Comparison of ENCODE assay signal across 10 cellular contexts in genomic region chr13:73056054-73056962, GRCh38. TPM values are rescaled to one million over a fixed set of nuclear protein-coding genes. Genes with fewer than 3 reads are reported as not detected.
DNase-seq lines count a peak whose midpoint lies in the region; ATAC-seq, FAIRE-seq and TF ChIP-seq lines count a peak whose summit lies in the region.
"Had no signal": no experiment of that assay in that cellular context is flagged by ENCODE, and none has a peak within 500 bp of the region (broad histone marks: within the 10 kb centered on the region; RNA-seq: fewer than 3 reads in every experiment).

No MANE protein-coding gene starts in this region.

- H3K27me3 ChIP-seq in endothelial cell of umbilical vein (ENCODE audit: control insufficient read depth in 2 of 2, insufficient read depth in 2 of 2, low read length in 2 of 2) (no peaks in the 10 kb centered on the region), neural progenitor cell (peaks cover 50% of the 10 kb centered on the region)

- POLR2A ChIA-PET in endothelial cell of umbilical vein (lab: Charles Lee): no interaction called here

- H3K4me2 ChIP-seq in endothelial cell of umbilical vein (ENCODE audit: insufficient read depth, low read length) (peak overlapping the region; percentile 38), neural progenitor cell (no peak overlapping the region)

- TF ChIP-seq POLR2A in endothelial cell of umbilical vein (IDR thresholded peaks at IDR 0.05; ENCODE audit: low read depth, low read length): no peak

- BruUV-seq in endothelial cell of umbilical vein (replicated peaks; lab: Mats Ljungman, UMichigan): no TSS peak

- H3K36me3 Mint-ChIP-seq in neural progenitor cell: no peaks in the 10 kb centered on the region

- H3K9me3 Mint-ChIP-seq in neural progenitor cell: no peaks in the 10 kb centered on the region

- H3F3A ChIP-seq in neural progenitor cell (ENCODE audit: low read depth): no peaks in the 10 kb centered on the region

- no peak overlapping the region for H3K4me3 ChIP-seq in endothelial cell of umbilical vein (replicated peaks in 1 of 3; ENCODE audit: insufficient read depth in 1 of 3, low read depth in 1 of 3, low read length in 3 of 3)
- H3K4me3 ChIP-seq in neural progenitor cell: no peak overlapping the region

- intact Hi-C loops in endothelial cell of umbilical vein (cut with micrococcal nuclease): loop anchor here (5.0 kb wide), 1 partner anchor 219 kb away; no protein-coding TSS in a partner anchor

- H4K20me1 ChIP-seq in endothelial cell of umbilical vein (replicated peaks; ENCODE audit: control insufficient read depth, extremely low read depth, insufficient read depth, low read length) (no peaks in the 10 kb centered on the region), neural progenitor cell (ENCODE audit: low read depth) (peaks cover 6% of the 10 kb centered on the region)

- peaks cover 26% of the 10 kb centered on the region for H3K4me1 Mint-ChIP-seq in neural progenitor cell

- no peak for ATAC-seq in GM18511 (IDR thresholded peaks at IDR 0.05; ENCODE audit: unreplicated experiment)
- no peak for ATAC-seq in HG03469 (IDR thresholded peaks at IDR 0.05; ENCODE audit: unreplicated experiment)
- ATAC-seq in GM21723 (IDR thresholded peaks at IDR 0.05; ENCODE audit: unreplicated experiment): no peak

- TF ChIP-seq CTCF in endothelial cell of umbilical vein (IDR thresholded peaks at IDR 0.05; ENCODE audit: extremely low read depth in 1 of 2, insufficient read depth in 1 of 2, low read depth in 1 of 2, low read length in 2 of 2) (no peak), neural progenitor cell (IDR thresholded peaks at IDR 0.05) (no peak)

- H2AFZ ChIP-seq in endothelial cell of umbilical vein (ENCODE audit: low read depth, low read length): no peak overlapping the region
- no peak overlapping the region for H2AFZ ChIP-seq in neural progenitor cell (replicated peaks)
- H2AFZ ChIP-seq: parathyroid adenoma had no signal

- H3K4me3 Mint-ChIP-seq in neural progenitor cell: no peak overlapping the region

- H3K79me2 ChIP-seq in endothelial cell of umbilical vein (ENCODE audit: control insufficient read depth, insufficient read depth, low read length) (no peaks in the 10 kb centered on the region), neural progenitor cell (ENCODE audit: low read depth) (no peaks in the 10 kb centered on the region)
- H3K79me2 ChIP-seq: parathyroid adenoma had no signal

- CTCF ChIA-PET in endothelial cell of umbilical vein (lab: Charles Lee): interaction anchor here (0.7 to 1.4 kb wide), 2 partner anchors 21 to 360 kb away, joined by 3 read pairs; no protein-coding TSS in a partner anchor

- dilution Hi-C loops in endothelial cell of umbilical vein (cut with MboI; ENCODE audit: extremely low pct_ligation_motif_present, low sequenced_read_pairs): no loop called here

- peaks cover 28% of the 10 kb centered on the region for H3K27me3 Mint-ChIP-seq in neural progenitor cell (ENCODE audit: insufficient read depth, low read depth)

- peak; percentile 91 for DNase-seq in Caki2 (ENCODE audit: low read depth)
- DNase-seq in NCI-H345 (lab: John Stamatoyannopoulos, UW): peak; percentile 62
- DNase-seq in endothelial cell of umbilical vein (ENCODE audit: low read depth, low spot score): peak; percentile 57
- peak; percentile 8 for DNase-seq in neural progenitor cell (ENCODE audit: low spot score)
- no peak for DNase-seq in HuH-7 (ENCODE audit: low spot score)
- DNase-seq: central memory CD4-positive, alpha-beta T cell had no signal

- H3K9me3 ChIP-seq in endothelial cell of umbilical vein (replicated peaks; ENCODE audit: control insufficient read depth, insufficient read depth, low read length) (no peaks in the 10 kb centered on the region), neural progenitor cell (ENCODE audit: low read depth) (no peaks in the 10 kb centered on the region)

- no peaks in the 10 kb centered on the region for H3K9me1 ChIP-seq in endothelial cell of umbilical vein (replicated peaks; ENCODE audit: control insufficient read depth, extremely low read depth, insufficient read depth, low read length)

- H3K27ac Mint-ChIP-seq in neural progenitor cell: no peak overlapping the region

- peak; percentile 81 for FAIRE-seq in endothelial cell of umbilical vein (lab: Jason Lieb, UNC)

- H3K27ac ChIP-seq in endothelial cell of umbilical vein (ENCODE audit: insufficient read depth, low read depth, low read length): peak overlapping the region; percentile 6
- H3K27ac ChIP-seq in neural progenitor cell: no peak overlapping the region
- H3K27ac ChIP-seq: parathyroid adenoma had no signal

- in situ Hi-C loops in Caki2 (cut with HindIII; ENCODE audit: low pct_unique_long_range_greater_than_20kb, low sequenced_read_pairs): no loop called here

- H3K9ac ChIP-seq in endothelial cell of umbilical vein (replicated peaks; ENCODE audit: extremely low read depth, insufficient read depth, low read length) (no peak overlapping the region), neural progenitor cell (no peak overlapping the region)
- H3K9ac ChIP-seq: parathyroid adenoma had no signal

- H3K4me1 ChIP-seq in endothelial cell of umbilical vein (ENCODE audit: control insufficient read depth, extremely low read depth, insufficient read depth, low read length) (peaks cover 37% of the 10 kb centered on the region), neural progenitor cell (no peaks in the 10 kb centered on the region)
- H3K4me1 ChIP-seq: parathyroid adenoma had no signal

- H3K36me3 ChIP-seq in endothelial cell of umbilical vein (ENCODE audit: control insufficient read depth in 2 of 2, extremely low read depth in 1 of 2, insufficient read depth in 2 of 2, low read length in 2 of 2): no peaks in the 10 kb centered on the region
- H3K36me3 ChIP-seq in neural progenitor cell: no peaks in the 10 kb centered on the region

TF ChIP-seq in endothelial cell of umbilical vein, 7 proteins besides CTCF, POLR2A, EP300 and RAD21:
- peak; percentile 47 for TF ChIP-seq JUN (IDR thresholded peaks at IDR 0.05; ENCODE audit: borderline replicate concordance, insufficient read depth, insufficient read length, low read depth)
- TF ChIP-seq FOS (IDR thresholded peaks at IDR 0.05; ENCODE audit: borderline replicate concordance, insufficient read depth, low read length): peak; percentile 29
- no peak for TF ChIP-seq MYC (IDR thresholded peaks at IDR 0.05; ENCODE audit: low read depth, low read length)
- TF ChIP-seq POLR2AphosphoS5 (IDR thresholded peaks at IDR 0.05; ENCODE audit: insufficient read depth, low read depth, low read length): peak; percentile 12
- no peak for TF ChIP-seq MAX (IDR thresholded peaks at IDR 0.05; ENCODE audit: insufficient read depth, insufficient read length)

RNA-seq across cellular contexts. Expression of gene KLF5, which starts 2.5 kb away (rescaled TPM):
- 7.9 and 10.4 TPM in 2 replicates for total RNA-seq in Caki2 (2014; rRNA removed; shearing (Covaris generic); ENCODE audit: low replicate concordance)
- 1.7 and 1.9 TPM in 2 replicates for total RNA-seq in endothelial cell of umbilical vein
- polyA plus RNA-seq in endothelial cell of umbilical vein: 3.4 and 4.0 TPM in 2 replicates
- 2.8 and 2.9 TPM in 2 replicates for polyA plus RNA-seq in endothelial cell of umbilical vein (2011; cell fraction: cytosol; rRNA removed)
- 6.2 and 6.7 TPM in 2 replicates for polyA plus RNA-seq in endothelial cell of umbilical vein (2011; cell fraction: nucleus; rRNA removed)
- 3.1 and 5.2 TPM in 2 replicates for polyA plus RNA-seq in endothelial cell of umbilical vein (2012)
- 4.5 and 4.8 TPM in 2 replicates for polyA minus RNA-seq in endothelial cell of umbilical vein
- polyA minus RNA-seq in endothelial cell of umbilical vein (2011; cell fraction: cytosol; rRNA and poly(A)+ RNA removed): 203 TPM
- polyA minus RNA-seq in endothelial cell of umbilical vein (2011; cell fraction: nucleus; rRNA and poly(A)+ RNA removed): 9.9 and 13.9 TPM in 2 replicates
- total RNA-seq in neural progenitor cell (ENCODE audit: low replicate concordance): 0.84 and 0.96 TPM in 2 replicates
